ENCODE assay signal across 17 cellular contexts in the genomic region with DNA sequence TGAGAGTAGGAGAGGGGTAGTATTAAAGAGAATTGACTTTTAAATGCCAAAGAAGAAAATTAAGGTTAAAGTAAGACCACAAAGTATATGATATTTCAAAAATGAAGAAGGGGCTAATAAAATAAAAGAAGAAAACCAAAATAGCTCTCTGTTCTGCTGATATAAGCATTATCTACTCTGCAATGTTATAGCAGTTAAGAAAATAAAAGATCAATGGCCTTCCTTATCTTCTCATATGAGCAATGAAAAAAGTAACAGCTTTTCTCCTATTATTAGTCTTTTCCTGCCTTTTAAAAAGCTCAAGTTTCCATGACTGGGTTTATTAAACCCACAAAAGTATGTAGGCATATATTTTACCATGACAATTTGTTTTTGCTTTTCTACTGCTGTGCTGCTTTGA.
"Had no signal": no experiment of that assay in that cellular context is flagged by ENCODE, and none has a peak within 500 bp of the region (broad histone marks: within the 10 kb centered on the region; RNA-seq: fewer than 3 reads in every experiment).

No MANE protein-coding gene starts in this region.

- H3K36me3 ChIP-seq: left lung had no signal

- H3K36me3 Mint-ChIP-seq: memory B cell, naive B cell had no signal

- ATAC-seq: left lung, lower lobe of right lung had no signal

- DNase-seq: cortex of kidney; dorsolateral prefrontal cortex; effector CD8-positive, alpha-beta T cell; foreskin melanocyte; islet precursor cell; left lung; lower lobe of right lung; midbrain; naive B cell; posterior cingulate gyrus; small intestine; stimulated activated CD4-positive, alpha-beta T cell treated with anti-CD3 and anti-CD28 coated beads, Interleukin-2, amount 100 ng/mL, for 48 hours; stimulated activated naive CD4-positive, alpha-beta T cell treated with Interleukin-2 at 50 U/mL for 16 hours; trophoblast cell had no signal

- H3K27ac Mint-ChIP-seq: memory B cell, nephron had no signal

- H3K4me1 ChIP-seq: left lung, lower lobe of right lung had no signal

- H3K9me3 ChIP-seq: left lung, lower lobe of right lung, right atrium auricular region had no signal

- H3K9me3 Mint-ChIP-seq: memory B cell, naive B cell, nephron had no signal

- H3K27me3 Mint-ChIP-seq: naive B cell had no signal

- H3K4me3 Mint-ChIP-seq: memory B cell, naive B cell, nephron had no signal

- H3K4me1 Mint-ChIP-seq: memory B cell, naive B cell had no signal

- H3K27ac ChIP-seq: dorsolateral prefrontal cortex, left lung, lower lobe of right lung, right atrium auricular region had no signal

- H3K4me3 ChIP-seq: dorsolateral prefrontal cortex, left lung, lower lobe of right lung, right atrium auricular region had no signal
